In the genomic region with DNA sequence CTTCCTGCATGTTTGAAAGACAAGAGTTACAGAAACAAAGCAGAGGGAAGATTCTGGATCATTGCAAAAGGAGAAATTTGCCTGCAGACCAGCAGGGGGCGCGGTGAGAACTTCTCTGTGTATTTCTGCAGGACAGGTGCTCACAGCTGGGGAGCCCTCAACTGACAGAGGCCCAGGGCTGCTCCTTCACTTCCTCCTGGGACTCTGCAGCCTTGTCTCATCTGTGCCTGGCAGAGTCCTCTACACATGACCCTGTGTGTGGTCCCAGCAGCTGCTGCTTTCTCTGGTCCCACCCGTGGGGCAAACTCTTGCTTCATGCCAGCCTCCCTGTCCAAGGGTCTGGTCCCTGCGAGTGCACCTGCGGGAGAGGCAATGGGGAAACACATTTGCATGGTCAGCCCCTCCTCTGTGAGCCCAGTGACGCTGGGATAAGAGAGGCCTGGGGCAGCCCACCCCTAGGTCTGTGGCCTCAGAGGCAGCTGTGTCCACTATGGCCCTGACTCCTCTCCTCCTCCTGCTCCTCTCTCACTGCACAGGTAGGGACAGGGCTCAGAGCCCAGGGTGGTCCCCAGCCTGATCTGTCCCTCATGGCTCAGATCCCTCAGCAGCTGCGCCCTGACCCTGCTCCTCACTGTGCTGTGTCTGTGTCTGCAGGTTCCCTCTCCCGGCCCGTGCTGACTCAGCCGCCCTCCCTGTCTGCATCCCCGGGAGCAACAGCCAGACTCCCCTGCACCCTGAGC, we compare ENCODE assay signal across 8 cellular contexts. TPM values are rescaled to one million over a fixed set of nuclear protein-coding genes. Genes with fewer than 3 reads are reported as not detected.
DNase-seq lines count a peak whose midpoint lies in the region; ATAC-seq and TF ChIP-seq lines count a peak whose summit lies in the region.

No MANE protein-coding gene starts in this region.

- H3F3A ChIP-seq in MM.1S (ENCODE audit: insufficient read depth, low read length) = peaks cover 27% of the 10 kb centered on the region
- H3F3A ChIP-seq in smooth muscle cell (ENCODE audit: low read depth) = no peaks in the 10 kb centered on the region

- H3K27ac Mint-ChIP-seq in WTC11 = no peak overlapping the region

- POLR2A ChIA-PET in WTC11 (lab: Charles Lee) = no interaction called here

- H3K9me3 Mint-ChIP-seq in WTC11 = no peaks in the 10 kb centered on the region

- H3K4me1 Mint-ChIP-seq in WTC11 = peaks cover 4% of the 10 kb centered on the region

- H3K4me3 Mint-ChIP-seq in WTC11 = no peak overlapping the region

- ATAC-seq in WTC11 = peak; percentile 76
- no peak for ATAC-seq in GM19463 (IDR thresholded peaks at IDR 0.05; ENCODE audit: unreplicated experiment)

- H3K36me3 Mint-ChIP-seq in WTC11 = no peaks in the 10 kb centered on the region

- H3K9me3 ChIP-seq in MM.1S (replicated peaks; ENCODE audit: insufficient read depth, low read length) = no peaks in the 10 kb centered on the region
- H3K9me3 ChIP-seq in smooth muscle cell (replicated peaks; ENCODE audit: low read depth) = no peaks in the 10 kb centered on the region

- TF ChIP-seq CTCF in GM20000 (IDR thresholded peaks at IDR 0.05; ENCODE audit: extremely low read depth, missing control alignments) (peak; percentile 85), MM.1S (IDR thresholded peaks at IDR 0.05; ENCODE audit: low read length) (peak; percentile 88), WTC11 (IDR thresholded peaks at IDR 0.05) (peak; percentile 44; the same call in 1 of the 2 replicates), smooth muscle cell (IDR thresholded peaks at IDR 0.05; ENCODE audit: borderline replicate concordance, insufficient read depth, poor library complexity, severe bottlenecking) (peak; percentile 17)

- H3K4me1 ChIP-seq in MM.1S (ENCODE audit: low read length) (peaks cover 45% of the 10 kb centered on the region), smooth muscle cell (ENCODE audit: low read depth) (no peaks in the 10 kb centered on the region)

- H3K9ac ChIP-seq in MM.1S (ENCODE audit: low read length) (peak overlapping the region; percentile 61), smooth muscle cell (ENCODE audit: low read depth) (no peak overlapping the region)

- 42% methylated on average over 11 of the region's 11 CpGs for WGBS in smooth muscle cell (ENCODE audit: low lambda C conversion rate)

- H3K4me3 ChIP-seq in MM.1S (ENCODE audit: low read length) (peak overlapping the region; percentile 11; the same call in 1 of the 2 replicates), smooth muscle cell (no peak overlapping the region)

- DNase-seq in D341Med (ENCODE audit: low spot score) = peak; percentile 24
- DNase-seq in GM20000 (ENCODE audit: low spot score) = peak; percentile 81
- peak; percentile 90 for DNase-seq in MM.1S
- peak; percentile 50 for DNase-seq in WTC11 (ENCODE audit: low spot score)
- peak; percentile 8 for DNase-seq in fibroblast of the conjunctiva (ENCODE audit: low read depth)
- DNase-seq in smooth muscle cell (lab: John Stamatoyannopoulos, UW; ENCODE audit: unreplicated experiment) = no peak
- DNase-seq in NCI-H1105 treated with DMSO at 0.1 percent for 48 hours (lab: John Stamatoyannopoulos, UW) = no peak

- CTCF ChIA-PET in WTC11 (lab: Charles Lee) = interaction anchor here (0.9 to 3.3 kb wide), 14 partner anchors 9 to 376 kb away, joined by 3 to 17 read pairs (median 4); partner anchors contain the start of gene ZNF280A

- peak overlapping the region; percentile 42 for H2AFZ ChIP-seq in MM.1S (ENCODE audit: low read length)
- H2AFZ ChIP-seq in smooth muscle cell (ENCODE audit: low read depth) = no peak overlapping the region

- H3K27me3 Mint-ChIP-seq in WTC11 (ENCODE audit: low read depth) = peaks cover 100% of the 10 kb centered on the region

- H4K20me1 ChIP-seq in MM.1S (ENCODE audit: insufficient read depth, low read length) = no peaks in the 10 kb centered on the region
- no peaks in the 10 kb centered on the region for H4K20me1 ChIP-seq in smooth muscle cell (ENCODE audit: low read depth)

- H3K4me2 ChIP-seq in MM.1S (ENCODE audit: low read depth, low read length) (peak overlapping the region; percentile 73), smooth muscle cell (no peak overlapping the region)

- H3K9me2 ChIP-seq in MM.1S (replicated peaks; ENCODE audit: insufficient read depth, low read length) = no peaks in the 10 kb centered on the region

- no peaks in the 10 kb centered on the region for H3K27me3 ChIP-seq in MM.1S (replicated peaks; ENCODE audit: insufficient read depth, low read length)
- peaks cover 88% of the 10 kb centered on the region for H3K27me3 ChIP-seq in smooth muscle cell (ENCODE audit: low read depth)

- H3K36me3 ChIP-seq in MM.1S (replicated peaks; ENCODE audit: insufficient read depth, low read length) (no peaks in the 10 kb centered on the region), smooth muscle cell (ENCODE audit: low read depth) (no peaks in the 10 kb centered on the region)

- H3K79me2 ChIP-seq in MM.1S (ENCODE audit: low read length) (peaks cover 9% of the 10 kb centered on the region; the same call in 1 of the 2 replicates), smooth muscle cell (ENCODE audit: low read depth) (no peaks in the 10 kb centered on the region)

- peak overlapping the region; percentile 93 for H3K27ac ChIP-seq in MM.1S (ENCODE audit: low read length)
- no peak overlapping the region for H3K27ac ChIP-seq in smooth muscle cell (ENCODE audit: low read depth)

TF ChIP-seq in WTC11, 78 proteins besides CTCF, POLR2A, EP300 and RAD21 (continues in another document):
- TF ChIP-seq NR2C2 (CRISPR knock-in tag; IDR thresholded peaks at IDR 0.05) = no peak
- no peak for TF ChIP-seq SOX15 (CRISPR knock-in tag; IDR thresholded peaks at IDR 0.05)
- TF ChIP-seq NR1H2 (CRISPR knock-in tag; IDR thresholded peaks at IDR 0.05) = no peak
- TF ChIP-seq ZSCAN18 (CRISPR knock-in tag; IDR thresholded peaks at IDR 0.05) = no peak
- TF ChIP-seq ZNF317 (CRISPR knock-in tag; IDR thresholded peaks at IDR 0.05; ENCODE audit: borderline replicate concordance, low read depth) = no peak
- no peak for TF ChIP-seq ZNF232 (CRISPR knock-in tag; IDR thresholded peaks at IDR 0.05)
- TF ChIP-seq TEAD1 (CRISPR knock-in tag; IDR thresholded peaks at IDR 0.05) = no peak
- TF ChIP-seq, protein P1, sequence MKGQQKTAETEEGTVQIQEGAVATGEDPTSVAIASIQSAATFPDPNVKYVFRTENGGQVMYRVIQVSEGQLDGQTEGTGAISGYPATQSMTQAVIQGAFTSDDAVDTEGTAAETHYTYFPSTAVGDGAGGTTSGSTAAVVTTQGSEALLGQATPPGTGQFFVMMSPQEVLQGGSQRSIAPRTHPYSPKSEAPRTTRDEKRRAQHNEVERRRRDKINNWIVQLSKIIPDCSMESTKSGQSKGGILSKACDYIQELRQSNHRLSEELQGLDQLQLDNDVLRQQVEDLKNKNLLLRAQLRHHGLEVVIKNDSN (CRISPR knock-in tag; IDR thresholded peaks at IDR 0.05) = no peak
- TF ChIP-seq RELA (CRISPR knock-in tag; IDR thresholded peaks at IDR 0.05; ENCODE audit: borderline replicate concordance) = no peak
- TF ChIP-seq, protein P2, sequence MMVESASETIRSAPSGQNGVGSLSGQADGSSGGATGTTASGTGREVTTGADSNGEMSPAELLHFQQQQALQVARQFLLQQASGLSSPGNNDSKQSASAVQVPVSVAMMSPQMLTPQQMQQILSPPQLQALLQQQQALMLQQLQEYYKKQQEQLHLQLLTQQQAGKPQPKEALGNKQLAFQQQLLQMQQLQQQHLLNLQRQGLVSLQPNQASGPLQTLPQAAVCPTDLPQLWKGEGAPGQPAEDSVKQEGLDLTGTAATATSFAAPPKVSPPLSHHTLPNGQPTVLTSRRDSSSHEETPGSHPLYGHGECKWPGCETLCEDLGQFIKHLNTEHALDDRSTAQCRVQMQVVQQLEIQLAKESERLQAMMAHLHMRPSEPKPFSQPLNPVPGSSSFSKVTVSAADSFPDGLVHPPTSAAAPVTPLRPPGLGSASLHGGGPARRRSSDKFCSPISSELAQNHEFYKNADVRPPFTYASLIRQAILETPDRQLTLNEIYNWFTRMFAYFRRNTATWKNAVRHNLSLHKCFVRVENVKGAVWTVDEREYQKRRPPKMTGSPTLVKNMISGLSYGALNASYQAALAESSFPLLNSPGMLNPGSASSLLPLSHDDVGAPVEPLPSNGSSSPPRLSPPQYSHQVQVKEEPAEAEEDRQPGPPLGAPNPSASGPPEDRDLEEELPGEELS (CRISPR knock-in tag; IDR thresholded peaks at IDR 0.05) = no peak
- TF ChIP-seq KAT7 (CRISPR knock-in tag; IDR thresholded peaks at IDR 0.05; ENCODE audit: borderline replicate concordance) = no peak
- TF ChIP-seq NR3C1 (CRISPR knock-in tag; conservative IDR thresholded peaks at IDR 0.05; ENCODE audit: low read depth) = no peak
- TF ChIP-seq ZBTB21 (CRISPR knock-in tag; IDR thresholded peaks at IDR 0.05; ENCODE audit: borderline replicate concordance) = no peak
- TF ChIP-seq, protein P3, sequence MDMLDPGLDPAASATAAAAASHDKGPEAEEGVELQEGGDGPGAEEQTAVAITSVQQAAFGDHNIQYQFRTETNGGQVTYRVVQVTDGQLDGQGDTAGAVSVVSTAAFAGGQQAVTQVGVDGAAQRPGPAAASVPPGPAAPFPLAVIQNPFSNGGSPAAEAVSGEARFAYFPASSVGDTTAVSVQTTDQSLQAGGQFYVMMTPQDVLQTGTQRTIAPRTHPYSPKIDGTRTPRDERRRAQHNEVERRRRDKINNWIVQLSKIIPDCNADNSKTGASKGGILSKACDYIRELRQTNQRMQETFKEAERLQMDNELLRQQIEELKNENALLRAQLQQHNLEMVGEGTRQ (CRISPR knock-in tag; IDR thresholded peaks at IDR 0.05) = no peak
- TF ChIP-seq ELF4 (CRISPR knock-in tag; IDR thresholded peaks at IDR 0.05; ENCODE audit: low read depth) = no peak

RNA-seq across cellular contexts. Expression of gene VPREB1, which starts 43.2 kb away (rescaled TPM):
- not detected in 3 replicates for total RNA-seq in WTC11 (2021)
- not detected in 2 replicates for total RNA-seq in smooth muscle cell
- not detected in 2 replicates for polyA plus RNA-seq in smooth muscle cell

Comparison
In these comparisons a context has a peak if more than half of its experiments do, and no peak if none do; other contexts are left out.
1. DNase-seq: peak in D341Med (single experiment), GM20000 (single experiment), MM.1S (single experiment), WTC11 (single experiment) and fibroblast of the conjunctiva (single experiment); none in smooth muscle cell (single experiment) and NCI-H1105 treated with DMSO at 0.1 percent for 48 hours (single experiment).
2. CTCF ChIP-seq: peak in every context shown above with its lines; median percentile 88 in MM.1S; 85 in GM20000; 44 in WTC11; 17 in smooth muscle cell.